ENCODE assay signal across 13 cellular contexts in the genomic region with DNA sequence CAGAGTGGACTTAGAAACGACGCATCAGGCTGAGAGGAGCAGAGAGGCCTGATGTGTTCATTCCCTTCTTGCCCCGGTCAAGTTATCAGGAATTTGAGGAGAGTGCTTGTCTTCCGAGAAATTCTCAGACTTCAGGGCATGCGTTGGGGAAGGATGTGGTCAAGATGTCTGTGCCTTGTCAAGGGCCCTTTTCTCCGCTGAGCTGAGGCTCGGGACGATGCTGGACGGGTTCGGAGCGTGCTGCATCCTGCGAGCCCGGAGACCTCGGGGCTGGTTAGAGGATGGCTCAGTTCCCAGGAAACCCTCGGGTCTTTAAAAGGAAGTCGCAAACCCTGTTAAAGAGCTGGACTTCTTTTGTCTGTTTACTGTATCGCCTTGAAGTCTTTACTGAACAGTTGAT.
"Had no signal": no experiment of that assay in that cellular context is flagged by ENCODE, and none has a peak within 500 bp of the region (broad histone marks: within the 10 kb centered on the region; RNA-seq: fewer than 3 reads in every experiment).

No MANE protein-coding gene starts in this region.

- H3K4me1 ChIP-seq: foreskin keratinocyte, transverse colon had no signal

- H3K27ac ChIP-seq: epithelial cell of prostate, foreskin keratinocyte, transverse colon had no signal

- DNase-seq: activated CD4-positive, alpha-beta T cell treated with anti-CD3 and anti-CD28 coated beads, Interleukin-2, amount 50 U/mL, for 1 hour; activated CD4-positive, CD25-positive, alpha-beta regulatory T cell treated with anti-CD3 and anti-CD28 coated beads, Interleukin-2, amount 50 U/mL, for 72 hours; activated naive CD4-positive, alpha-beta T cell; activated naive CD8-positive, alpha-beta T cell treated with anti-CD3 and anti-CD28 coated beads for 36 hours; activated T-cell treated with anti-CD3 and anti-CD28 coated beads for 4 hours; amniotic stem cell; foreskin keratinocyte; hypothalamus; nucleus accumbens; stimulated activated naive CD8-positive, alpha-beta T cell treated with anti-CD3 and anti-CD28 coated beads, Interleukin-15, Interleukin-2, amounts not matched to agents 100 U/mL and 50 U/mL, for 24 hours; T1000; transverse colon had no signal

- H3K36me3 ChIP-seq: transverse colon had no signal

- H3K4me3 ChIP-seq: transverse colon had no signal

- H3K27me3 ChIP-seq: foreskin keratinocyte had no signal

- H3K9me3 ChIP-seq: transverse colon had no signal
